In genomic region chr4:5747746-5748365, GRCh38 we compare ENCODE assay signal across 14 cellular contexts. TPM values are rescaled to one million over a fixed set of nuclear protein-coding genes. Genes with fewer than 3 reads are reported as not detected.
DNase-seq lines count a peak whose midpoint lies in the region; ATAC-seq lines count a peak whose summit lies in the region.
"Had no signal": no experiment of that assay in that cellular context is flagged by ENCODE, and none has a peak within 500 bp of the region (broad histone marks: within the 10 kb centered on the region; RNA-seq: fewer than 3 reads in every experiment).

No MANE protein-coding gene starts in this region.

- H3K27me3 ChIP-seq in effector memory CD4-positive, alpha-beta T cell (replicated peaks; ENCODE audit: control insufficient read depth, insufficient read depth, low read length, poor library complexity, severe bottlenecking) = no peaks in the 10 kb centered on the region

- no peaks in the 10 kb centered on the region for H3K36me3 ChIP-seq in effector memory CD4-positive, alpha-beta T cell (ENCODE audit: control insufficient read depth, insufficient read depth, low read length)

- no peaks in the 10 kb centered on the region for H3K9me3 ChIP-seq in effector memory CD4-positive, alpha-beta T cell (ENCODE audit: control insufficient read depth, low read length)

- H3K4me3 Mint-ChIP-seq in activated naive CD4-positive, alpha-beta T cell treated with anti-CD3 and anti-CD28 coated beads for 36 hours = no peak overlapping the region
- H3K4me3 Mint-ChIP-seq: effector memory CD8-positive, alpha-beta T cell; H9; memory B cell had no signal

- H3K36me3 Mint-ChIP-seq in activated naive CD4-positive, alpha-beta T cell treated with anti-CD3 and anti-CD28 coated beads for 36 hours (ENCODE audit: low read depth) = no peaks in the 10 kb centered on the region
- H3K36me3 Mint-ChIP-seq: memory B cell had no signal

- CTCF ChIA-PET in activated naive CD4-positive, alpha-beta T cell treated with anti-CD3 and anti-CD28 coated beads for 36 hours (lab: Charles Lee) = interaction anchor here (0.6 kb wide), 1 partner anchor 22 kb away, joined by 3 read pairs; no protein-coding TSS in a partner anchor

- no peaks in the 10 kb centered on the region for H3K27me3 Mint-ChIP-seq in activated naive CD4-positive, alpha-beta T cell treated with anti-CD3 and anti-CD28 coated beads for 36 hours (ENCODE audit: low read depth)

- no peak overlapping the region for H3K27ac ChIP-seq in effector memory CD4-positive, alpha-beta T cell (ENCODE audit: insufficient read depth, low read length, poor library complexity, severe bottlenecking)
- H3K27ac ChIP-seq: HL-60 had no signal

- no peak overlapping the region for H3K4me3 ChIP-seq in effector memory CD4-positive, alpha-beta T cell (ENCODE audit: insufficient read depth, low read depth, low read length, poor library complexity, severe bottlenecking)

- intact Hi-C loops in sciatic nerve (cut with DNase I) = no loop called here
- intact Hi-C loops in activated naive CD4-positive, alpha-beta T cell treated with anti-CD3 and anti-CD28 coated beads for 36 hours (cut with micrococcal nuclease) = no loop called here

- DNase-seq in GM03348 (ENCODE audit: low spot score) (peak; percentile 79), amniotic epithelial cell (ENCODE audit: low read depth) (peak; percentile 97), foreskin melanocyte (peak; percentile 20), sciatic nerve (ENCODE audit: low spot score) (peak; percentile 58), NCI-H128 (lab: John Stamatoyannopoulos, UW; ENCODE audit: unreplicated experiment) (no peak)
- no peak for DNase-seq in activated T-cell treated with anti-CD3 and anti-CD28 coated beads, Interleukin-2, amount 50 U/mL, for 48 hours
- no peak for DNase-seq in effector memory CD4-positive, alpha-beta T cell
- no peak for DNase-seq in activated naive CD4-positive, alpha-beta T cell treated with anti-CD3 and anti-CD28 coated beads for 36 hours
- DNase-seq: effector memory CD8-positive, alpha-beta T cell; H9; NCI-H1436 treated with DMSO at 0.1 percent for 48 hours; stimulated activated naive CD4-positive, alpha-beta T cell treated with Interleukin-2 at 50 U/mL for 16 hours had no signal

- no peaks in the 10 kb centered on the region for H3K9me3 Mint-ChIP-seq in activated naive CD4-positive, alpha-beta T cell treated with anti-CD3 and anti-CD28 coated beads for 36 hours
- H3K9me3 Mint-ChIP-seq: effector memory CD8-positive, alpha-beta T cell; H9 had no signal

- no peaks in the 10 kb centered on the region for H3K4me1 ChIP-seq in effector memory CD4-positive, alpha-beta T cell (ENCODE audit: control insufficient read depth, insufficient read depth, low read length, poor library complexity, severe bottlenecking)

- no peaks in the 10 kb centered on the region for H3K4me1 Mint-ChIP-seq in activated naive CD4-positive, alpha-beta T cell treated with anti-CD3 and anti-CD28 coated beads for 36 hours (ENCODE audit: low read depth)
- H3K4me1 Mint-ChIP-seq: memory B cell had no signal

- ATAC-seq in sciatic nerve = peak; percentile 75
- ATAC-seq: effector memory CD8-positive, alpha-beta T cell had no signal

- no peak overlapping the region for H3K27ac Mint-ChIP-seq in activated naive CD4-positive, alpha-beta T cell treated with anti-CD3 and anti-CD28 coated beads for 36 hours
- H3K27ac Mint-ChIP-seq: effector memory CD8-positive, alpha-beta T cell; memory B cell had no signal

RNA-seq across cellular contexts. Expression of gene EVC, which starts 36.9 kb away (rescaled TPM):
- total RNA-seq in sciatic nerve = 71.3 TPM
- total RNA-seq in activated naive CD4-positive, alpha-beta T cell treated with anti-CD3 and anti-CD28 coated beads for 36 hours = under 1 TPM in 1 of 2 experiments, not detected in 1; 0.17 TPM

RNA-seq across cellular contexts. Expression of gene EVC2, which starts 39.5 kb away (rescaled TPM):
- total RNA-seq in sciatic nerve = 12.5 TPM
- total RNA-seq in activated naive CD4-positive, alpha-beta T cell treated with anti-CD3 and anti-CD28 coated beads for 36 hours = not detected

Comparison
In these comparisons a context has a peak if more than half of its experiments do, and no peak if none do; other contexts are left out.
1. DNase-seq: peak in GM03348 (single experiment), amniotic epithelial cell (single experiment), foreskin melanocyte (single experiment) and sciatic nerve (single experiment); none in activated T-cell treated with anti-CD3 and anti-CD28 coated beads, Interleukin-2, amount 50 U/mL, for 48 hours (0 of 2), effector memory CD4-positive, alpha-beta T cell (0 of 3), activated naive CD4-positive, alpha-beta T cell treated with anti-CD3 and anti-CD28 coated beads for 36 hours (single experiment) and NCI-H128 (single experiment).
2. RNA of gene EVC, which starts 36.9 kb away (total RNA-seq): 71.3 TPM in sciatic nerve (single experiment); 0.17 TPM in activated naive CD4-positive, alpha-beta T cell treated with anti-CD3 and anti-CD28 coated beads for 36 hours; every median in the first group is over 10 times any median in the second.
3. RNA of gene EVC2, which starts 39.5 kb away (total RNA-seq): 12.5 TPM in sciatic nerve (single experiment); not detected in activated naive CD4-positive, alpha-beta T cell treated with anti-CD3 and anti-CD28 coated beads for 36 hours; every median in the first group is over 10 times any median in the second.